ENCODE assay signal across 25 cellular contexts in genomic region chr11:66529069-66529468, GRCh38. TPM values are rescaled to one million over a fixed set of nuclear protein-coding genes. Genes with fewer than 3 reads are reported as not detected.
DNase-seq lines count a peak whose midpoint lies in the region; ATAC-seq, FAIRE-seq and TF ChIP-seq lines count a peak whose summit lies in the region.
"Had no signal": no experiment of that assay in that cellular context is flagged by ENCODE, and none has a peak within 500 bp of the region (broad histone marks: within the 10 kb centered on the region; RNA-seq: fewer than 3 reads in every experiment).

No MANE protein-coding gene starts in this region.

- H4K20me1 ChIP-seq in neural progenitor cell (ENCODE audit: low read depth): no peaks in the 10 kb centered on the region
- H4K20me1 ChIP-seq: BLaER1 had no signal

- H3K27ac ChIP-seq in endodermal cell (ENCODE audit: low read depth, low read length) (no peak overlapping the region), neural progenitor cell (no peak overlapping the region)
- H3K27ac ChIP-seq: BLaER1, KMS-11, PC-9, SJSA1 had no signal

- H3K9ac ChIP-seq in endodermal cell (ENCODE audit: extremely low read depth, low read length, poor library complexity, severe bottlenecking) (no peak overlapping the region), neural progenitor cell (no peak overlapping the region)
- H3K9ac ChIP-seq: BLaER1, KMS-11 had no signal

- no peaks in the 10 kb centered on the region; the same call in 1 of the 2 replicates for H3K36me3 ChIP-seq in H7 (replicated peaks; ENCODE audit: control insufficient read depth, insufficient read depth, low read length)
- no peaks in the 10 kb centered on the region for H3K36me3 ChIP-seq in endodermal cell (ENCODE audit: control insufficient read depth, insufficient read depth, low read length)
- no peaks in the 10 kb centered on the region for H3K36me3 ChIP-seq in neural progenitor cell

- DNase-seq in H7: peak; percentile 76
- DNase-seq in HTR-8/SVneo (ENCODE audit: insufficient read length, low spot score): no peak
- peak; percentile 73 for DNase-seq in endodermal cell
- DNase-seq in neural progenitor cell (ENCODE audit: low spot score): no peak
- no peak for DNase-seq in osteocyte (ENCODE audit: extremely low spot score, unreplicated experiment)
- no peak for DNase-seq in activated naive CD4-positive, alpha-beta T cell treated with anti-CD3 and anti-CD28 coated beads, Interleukin-2, amount 50 U/mL, for 16 hours
- DNase-seq in GM12891 (ENCODE audit: insufficient read length, low spot score): no peak
- DNase-seq: CD4-positive, CD25-positive, alpha-beta regulatory T cell; DMS153; GOT3; HFFc6; MM.1S; NCI-H1417; NCI-H1694; NCI-H2081; NCI-H2227 treated with DMSO at 0.1 percent for 48 hours; NCI-H526 treated with DMSO at 0.1 percent for 48 hours; PC-9 had no signal

- peak overlapping the region; percentile 57 for H3K27ac Mint-ChIP-seq in endodermal cell
- peak overlapping the region; percentile 44 for H3K27ac Mint-ChIP-seq in neural progenitor cell
- H3K27ac Mint-ChIP-seq in osteocyte (ENCODE audit: unreplicated experiment): no peak overlapping the region
- H3K27ac Mint-ChIP-seq: HFFc6 had no signal

- no peaks in the 10 kb centered on the region for H3F3A ChIP-seq in neural progenitor cell (ENCODE audit: low read depth)

- no peaks in the 10 kb centered on the region for H3K27me3 Mint-ChIP-seq in endodermal cell (ENCODE audit: insufficient read depth)
- H3K27me3 Mint-ChIP-seq in neural progenitor cell (ENCODE audit: insufficient read depth, low read depth): peaks cover 10% of the 10 kb centered on the region
- no peaks in the 10 kb centered on the region for H3K27me3 Mint-ChIP-seq in osteocyte (ENCODE audit: unreplicated experiment)
- H3K27me3 Mint-ChIP-seq: CD4-positive, CD25-positive, alpha-beta regulatory T cell had no signal

- no peaks in the 10 kb centered on the region for H3K4me1 Mint-ChIP-seq in endodermal cell
- H3K4me1 Mint-ChIP-seq in neural progenitor cell: no peaks in the 10 kb centered on the region
- no peaks in the 10 kb centered on the region for H3K4me1 Mint-ChIP-seq in osteocyte (ENCODE audit: unreplicated experiment)

- H3K4me3 ChIP-seq in H7 (ENCODE audit: insufficient read depth, low read depth, low read length) (no peak overlapping the region), endodermal cell (ENCODE audit: low read length) (no peak overlapping the region), neural progenitor cell (no peak overlapping the region)
- H3K4me3 ChIP-seq: BLaER1, PC-9, SJSA1 had no signal

- H3K4me3 Mint-ChIP-seq in endodermal cell (no peak overlapping the region), neural progenitor cell (no peak overlapping the region), osteocyte (ENCODE audit: unreplicated experiment) (no peak overlapping the region)
- H3K4me3 Mint-ChIP-seq: CD4-positive, CD25-positive, alpha-beta regulatory T cell; HFFc6 had no signal

- peaks cover 28% of the 10 kb centered on the region for H3K36me3 Mint-ChIP-seq in endodermal cell (ENCODE audit: low read depth)
- peaks cover 18% of the 10 kb centered on the region for H3K36me3 Mint-ChIP-seq in neural progenitor cell
- peaks cover 9% of the 10 kb centered on the region for H3K36me3 Mint-ChIP-seq in osteocyte (ENCODE audit: unreplicated experiment)

- peak; percentile 86 for FAIRE-seq in HTR-8/SVneo (lab: Jason Lieb, UNC)
- FAIRE-seq in GM12891 (lab: Jason Lieb, UNC): no peak
- FAIRE-seq: A204.1 had no signal

- H3K79me2 ChIP-seq in neural progenitor cell (ENCODE audit: low read depth): no peaks in the 10 kb centered on the region

- H3K9me3 Mint-ChIP-seq in endodermal cell (no peaks in the 10 kb centered on the region), neural progenitor cell (no peaks in the 10 kb centered on the region), osteocyte (ENCODE audit: unreplicated experiment) (no peaks in the 10 kb centered on the region)
- H3K9me3 Mint-ChIP-seq: CD4-positive, CD25-positive, alpha-beta regulatory T cell; HFFc6 had no signal

- no peak overlapping the region for H3K4me2 ChIP-seq in neural progenitor cell
- H3K4me2 ChIP-seq: BLaER1, KMS-11, PC-9 had no signal

- no peaks in the 10 kb centered on the region for H3K4me1 ChIP-seq in endodermal cell (ENCODE audit: control insufficient read depth, insufficient read depth, low read length)
- H3K4me1 ChIP-seq in neural progenitor cell: no peaks in the 10 kb centered on the region
- H3K4me1 ChIP-seq: BLaER1, SJSA1 had no signal

- no peak for TF ChIP-seq CTCF in endodermal cell (conservative IDR thresholded peaks at IDR 0.05)
- no peak for TF ChIP-seq CTCF in neural progenitor cell (IDR thresholded peaks at IDR 0.05)
- no peak for TF ChIP-seq CTCF in osteocyte (IDR thresholded peaks at IDR 0.05)

- ATAC-seq in GM19035 (IDR thresholded peaks at IDR 0.05; ENCODE audit: unreplicated experiment): no peak
- ATAC-seq: Right ventricle myocardium inferior had no signal

- H3K9me3 ChIP-seq in endodermal cell (ENCODE audit: control insufficient read depth, low read length): no peaks in the 10 kb centered on the region
- no peaks in the 10 kb centered on the region for H3K9me3 ChIP-seq in neural progenitor cell (ENCODE audit: low read depth)
- H3K9me3 ChIP-seq: BLaER1, SJSA1 had no signal

- 86 to 87% methylated on average over 7 to 10 of the region's 10 CpGs for WGBS in endodermal cell (ENCODE audit: insufficient coverage in 1 of 2, insufficient read length in 1 of 2), 2 experiments

- no peak for TF ChIP-seq POLR2A in GM12891 (IDR thresholded peaks at IDR 0.05; ENCODE audit: low read depth, low read length)

- no peaks in the 10 kb centered on the region for H3K27me3 ChIP-seq in H7 (ENCODE audit: control insufficient read depth, insufficient read depth, low read length)
- no peaks in the 10 kb centered on the region for H3K27me3 ChIP-seq in endodermal cell (ENCODE audit: control insufficient read depth, insufficient read depth, low read length, poor library complexity, severe bottlenecking)
- H3K27me3 ChIP-seq in neural progenitor cell: no peaks in the 10 kb centered on the region
- H3K27me3 ChIP-seq: BLaER1, SJSA1 had no signal

- H2AFZ ChIP-seq in neural progenitor cell (replicated peaks): no peak overlapping the region
- H2AFZ ChIP-seq: PC-9 had no signal

TF ChIP-seq in GM12891, 5 proteins besides CTCF, POLR2A, EP300 and RAD21:
- TF ChIP-seq PAX5 (IDR thresholded peaks at IDR 0.05; ENCODE audit: insufficient read depth, low read length, severe bottlenecking) (no peak), POLR2AphosphoS5 (IDR thresholded peaks at IDR 0.05; ENCODE audit: low read depth, low read length) (no peak), TAF1 (IDR thresholded peaks at IDR 0.05; ENCODE audit: low read depth, low read length) (no peak), POU2F2 (IDR thresholded peaks at IDR 0.05; ENCODE audit: low read depth, low read length) (no peak), SPI1 (IDR thresholded peaks at IDR 0.05; ENCODE audit: low read depth, low read length) (no peak)
TF ChIP-seq in GM12891: peak in this region for 0.

RNA-seq across cellular contexts. Expression of gene ZDHHC24, which starts 16.8 kb away (rescaled TPM):
- 14.8 and 25.8 TPM in 2 replicates for total RNA-seq in H7 (2014; rRNA removed; shearing (Covaris generic))
- total RNA-seq in endodermal cell (10 to 100 TPM; 10.6 to 11.7 TPM), neural progenitor cell (ENCODE audit: low replicate concordance) (4.1 and 10.0 TPM in 2 replicates), osteocyte (15.7 and 16.6 TPM in 2 replicates)
- 7.0 TPM for polyA plus RNA-seq in endodermal cell (2013, experiment 1 of 2)
- polyA plus RNA-seq in endodermal cell (2013, experiment 2 of 2): 7.0 TPM
- 4.8 TPM for polyA plus RNA-seq in GM12891 (2012; ENCODE audit: low read depth, missing spikeins)

RNA-seq across cellular contexts. Expression of gene ACTN3, which starts 17.6 kb away (rescaled TPM):
- 36.9 and 68.8 TPM in 2 replicates for total RNA-seq in H7 (2014; rRNA removed; shearing (Covaris generic))
- total RNA-seq in endodermal cell (1 to 10 TPM; 1.7 to 5.3 TPM), neural progenitor cell (ENCODE audit: low replicate concordance) (20.2 and 33.0 TPM in 2 replicates), osteocyte (0.11 TPM in 1 of 2 replicates, not detected in the other)
- polyA plus RNA-seq in endodermal cell (2013, experiment 1 of 2): 11.3 TPM
- polyA plus RNA-seq in endodermal cell (2013, experiment 2 of 2): 10.7 TPM
- polyA plus RNA-seq in GM12891 (2012; ENCODE audit: low read depth, missing spikeins): 0.14 TPM
- total RNA-seq: CD4-positive, CD25-positive, alpha-beta regulatory T cell; NCI-H460; PC-9; Right ventricle myocardium inferior; SJSA1 had no signal
- polyA plus RNA-seq: CD4-positive, CD25-positive, alpha-beta regulatory T cell had no signal

RNA-seq across cellular contexts. Expression of gene BBS1, which starts 18.6 kb away (rescaled TPM):
- 25.4 and 26.5 TPM in 2 replicates for total RNA-seq in H7 (2014; rRNA removed; shearing (Covaris generic))
- total RNA-seq in endodermal cell: 10 to 100 TPM; 52.4 to 67.3 TPM
- 39.1 TPM for polyA plus RNA-seq in endodermal cell (2013, experiment 1 of 2)
- polyA plus RNA-seq in endodermal cell (2013, experiment 2 of 2): 34.5 TPM
- total RNA-seq in neural progenitor cell (ENCODE audit: low replicate concordance): 42.0 and 68.9 TPM in 2 replicates
- 44.1 and 51.1 TPM in 2 replicates for total RNA-seq in osteocyte
- polyA plus RNA-seq in GM12891 (2012; ENCODE audit: low read depth, missing spikeins): 9.9 TPM

RNA-seq across cellular contexts. Expression of gene CTSF, which starts 39.3 kb away (rescaled TPM):
- 4.8 and 5.1 TPM in 2 replicates for total RNA-seq in H7 (2014; rRNA removed; shearing (Covaris generic))
- 10 to 100 TPM in 1 of 2 donors, 1 to 10 TPM in 1; 5.0 to 18.6 TPM for total RNA-seq in endodermal cell
- 8.6 TPM for polyA plus RNA-seq in endodermal cell (2013, experiment 1 of 2)
- 7.7 TPM for polyA plus RNA-seq in endodermal cell (2013, experiment 2 of 2)
- 1.1 TPM in 1 of 2 replicates, not detected in the other for total RNA-seq in neural progenitor cell (ENCODE audit: low replicate concordance)
- total RNA-seq in osteocyte: not detected in 2 replicates
- polyA plus RNA-seq in GM12891 (2012; ENCODE audit: low read depth, missing spikeins): 0.36 TPM

RNA-seq across cellular contexts. Expression of gene DPP3, which starts 48.8 kb away (rescaled TPM):
- total RNA-seq in H7 (2014; rRNA removed; shearing (Covaris generic)): 146 and 156 TPM in 2 replicates
- 10 to 100 TPM; 84.8 to 86.3 TPM for total RNA-seq in endodermal cell
- 40.0 TPM for polyA plus RNA-seq in endodermal cell (2013, experiment 1 of 2)
- polyA plus RNA-seq in endodermal cell (2013, experiment 2 of 2): 39.4 TPM
- 41.3 and 70.1 TPM in 2 replicates for total RNA-seq in neural progenitor cell (ENCODE audit: low replicate concordance)
- 32.9 and 41.0 TPM in 2 replicates for total RNA-seq in osteocyte
- 44.4 TPM for polyA plus RNA-seq in GM12891 (2012; ENCODE audit: low read depth, missing spikeins)

Comparison
In these comparisons a context has a peak if more than half of its experiments do, and no peak if none do; other contexts are left out.
1. DNase-seq: peak in H7 (single experiment) and endodermal cell (single experiment); none in HTR-8/SVneo (single experiment), neural progenitor cell (single experiment), osteocyte (single experiment), activated naive CD4-positive, alpha-beta T cell treated with anti-CD3 and anti-CD28 coated beads, Interleukin-2, amount 50 U/mL, for 16 hours (single experiment) and GM12891 (single experiment).